In the genomic region with DNA sequence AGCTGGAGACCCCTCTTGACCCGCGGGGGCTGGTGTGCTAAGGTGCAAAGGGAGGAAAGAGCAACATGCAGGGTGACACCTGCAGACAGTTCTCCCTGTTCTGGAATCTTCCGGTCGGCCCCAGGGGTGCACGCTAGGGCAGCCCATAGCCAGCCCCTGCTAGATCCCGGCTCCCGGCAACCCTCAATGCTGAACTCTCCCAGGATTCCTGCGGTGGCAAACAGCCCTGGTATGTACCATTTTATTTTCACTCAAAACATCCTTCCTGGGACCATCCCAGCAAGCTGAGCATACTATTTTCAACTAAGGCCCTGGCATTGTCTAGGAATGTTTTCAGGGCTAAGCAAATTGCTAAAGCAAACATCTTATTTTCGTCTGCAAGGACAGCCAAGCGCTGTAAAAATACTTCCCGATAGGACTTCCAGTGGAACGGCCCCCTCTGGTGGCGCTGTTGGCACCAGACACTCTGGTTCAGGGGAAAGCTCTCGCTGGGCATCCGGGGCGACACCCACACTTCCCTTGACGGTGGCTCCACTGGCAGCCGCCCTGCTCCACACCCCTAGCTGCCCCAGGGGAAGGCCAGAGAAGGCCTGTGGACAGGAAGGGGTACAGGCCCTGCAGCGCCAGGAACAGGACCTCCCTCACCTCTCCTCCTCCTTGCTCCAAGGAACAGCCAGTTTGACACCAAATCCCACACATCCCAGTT, we compare ENCODE assay signal across 8 cellular contexts.
DNase-seq lines count a peak whose midpoint lies in the region; FAIRE-seq lines count a peak whose summit lies in the region.

No MANE protein-coding gene starts in this region.

- DNase-seq in NOMO-1 treated with DMSO at 0.1 percent for 48 hours (lab: John Stamatoyannopoulos, UW; ENCODE audit: unreplicated experiment): peak; percentile 11
- DNase-seq in NOMO-1 (lab: John Stamatoyannopoulos, UW; ENCODE audit: unreplicated experiment in 2 of 2): no peak
- peak; percentile 70 for DNase-seq in NCI-H460 (ENCODE audit: extremely low read depth, low read depth)
- peak; percentile 27 for DNase-seq in activated naive CD4-positive, alpha-beta T cell treated with Interleukin-2 at 50 U/mL for 16 hours
- DNase-seq in germinal center (ENCODE audit: low spot score): peak; percentile 64
- DNase-seq in nucleus accumbens (lab: John Stamatoyannopoulos, UW): peak in 54 of 56 donors; percentile 27 to 92 (median 74)
- DNase-seq in urothelium cell line (ENCODE audit: low spot score): peak; percentile 27
- DNase-seq in GDM1 (lab: John Stamatoyannopoulos, UW): no peak

- no peak for FAIRE-seq in urothelium cell line (lab: Jason Lieb, UNC)

Comparison
In these comparisons a context has a peak if more than half of its experiments do, and no peak if none do; other contexts are left out.
1. DNase-seq: peak in NOMO-1 treated with DMSO at 0.1 percent for 48 hours (single experiment), NCI-H460 (single experiment), activated naive CD4-positive, alpha-beta T cell treated with Interleukin-2 at 50 U/mL for 16 hours (single experiment), germinal center (single experiment), nucleus accumbens (54 of 56) and urothelium cell line (single experiment); none in NOMO-1 (0 of 2) and GDM1 (single experiment).